ENCODE assay signal across 8 cellular contexts in the genomic region with DNA sequence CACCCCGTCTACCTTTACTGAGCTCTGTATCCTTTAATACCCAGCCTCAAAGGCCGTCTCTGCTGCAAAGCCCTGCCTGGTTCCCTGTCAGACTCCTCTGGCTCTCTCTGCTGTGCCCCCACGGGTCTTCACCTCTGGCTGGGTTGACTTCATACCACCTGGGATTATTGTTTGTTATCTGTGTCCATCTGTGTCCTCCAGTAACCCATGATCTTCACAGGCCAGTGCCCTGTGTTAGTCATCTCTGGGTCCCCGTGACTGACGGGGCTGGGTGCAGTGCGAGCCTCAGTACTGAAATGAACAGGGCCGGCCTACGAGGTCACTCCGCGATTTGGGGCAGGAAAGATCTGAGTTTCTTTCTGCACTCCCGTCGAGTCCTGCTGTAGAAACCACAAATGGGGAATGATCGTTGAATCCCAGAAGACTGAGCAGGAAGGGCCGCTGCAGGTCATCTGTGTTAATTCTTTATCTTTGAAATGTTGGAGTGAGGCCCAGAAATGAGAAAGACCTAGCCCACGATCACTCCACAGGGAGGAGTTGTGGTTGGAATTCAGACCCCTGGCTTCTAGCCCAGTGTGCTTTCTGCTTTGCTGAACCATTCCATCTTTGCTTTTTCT. TPM values are rescaled to one million over a fixed set of nuclear protein-coding genes. Genes with fewer than 3 reads are reported as not detected.
DNase-seq lines count a peak whose midpoint lies in the region; ATAC-seq and TF ChIP-seq lines count a peak whose summit lies in the region.

No MANE protein-coding gene starts in this region.

- no peaks in the 10 kb centered on the region for H3K27me3 ChIP-seq in parathyroid adenoma (ENCODE audit: control insufficient read depth, insufficient read depth, low read length)

- H3K4me2 ChIP-seq in parathyroid adenoma (ENCODE audit: low read length): peak overlapping the region; percentile 34

- H3K4me1 ChIP-seq in parathyroid adenoma: peaks cover 40% of the 10 kb centered on the region

- no peaks in the 10 kb centered on the region for H3K79me2 ChIP-seq in parathyroid adenoma

- no peak overlapping the region for H3K9ac ChIP-seq in parathyroid adenoma

- peak overlapping the region; percentile 95 for H3K27ac ChIP-seq in parathyroid adenoma

- H3K4me3 ChIP-seq in parathyroid adenoma (ENCODE audit: low read depth, low read length): peak overlapping the region; percentile 36

- H3K36me3 ChIP-seq in parathyroid adenoma (ENCODE audit: control insufficient read depth, insufficient read depth, low read length): no peaks in the 10 kb centered on the region

- no peaks in the 10 kb centered on the region for H3K9me3 ChIP-seq in parathyroid adenoma (ENCODE audit: control insufficient read depth, low read length)

- peak overlapping the region; percentile 33 for H2AFZ ChIP-seq in parathyroid adenoma

- DNase-seq in Caki2 (ENCODE audit: low read depth) (peak; percentile 90), OCI-M1 (lab: John Stamatoyannopoulos, UW) (peak; percentile 71), fibroblast of gingiva (ENCODE audit: low read depth) (peak; percentile 49), NOMO-1 (lab: John Stamatoyannopoulos, UW; ENCODE audit: unreplicated experiment in 2 of 2) (no peak), HuH-7.5 (ENCODE audit: low spot score) (no peak)

- TF ChIP-seq CTCF in parathyroid adenoma (IDR thresholded peaks at IDR 0.05): no peak

- in situ Hi-C loops in Caki2 (cut with HindIII; ENCODE audit: low pct_unique_long_range_greater_than_20kb, low sequenced_read_pairs): no loop called here

- ATAC-seq in GM18511 (IDR thresholded peaks at IDR 0.05; ENCODE audit: unreplicated experiment) (no peak), HG02678 (IDR thresholded peaks at IDR 0.05; ENCODE audit: unreplicated experiment) (no peak)

RNA-seq across cellular contexts. Expression of gene TUB, which starts 12.3 kb away (rescaled TPM):
- not detected in 2 replicates for total RNA-seq in Caki2 (2014; rRNA removed; shearing (Covaris generic); ENCODE audit: low replicate concordance)

Comparison
In these comparisons a context has a peak if more than half of its experiments do, and no peak if none do; other contexts are left out.
1. DNase-seq: peak in Caki2 (single experiment), OCI-M1 (single experiment) and fibroblast of gingiva (single experiment); none in NOMO-1 (0 of 2) and HuH-7.5 (single experiment).